Comparison of ENCODE assay signal across 28 cellular contexts in the genomic region with DNA sequence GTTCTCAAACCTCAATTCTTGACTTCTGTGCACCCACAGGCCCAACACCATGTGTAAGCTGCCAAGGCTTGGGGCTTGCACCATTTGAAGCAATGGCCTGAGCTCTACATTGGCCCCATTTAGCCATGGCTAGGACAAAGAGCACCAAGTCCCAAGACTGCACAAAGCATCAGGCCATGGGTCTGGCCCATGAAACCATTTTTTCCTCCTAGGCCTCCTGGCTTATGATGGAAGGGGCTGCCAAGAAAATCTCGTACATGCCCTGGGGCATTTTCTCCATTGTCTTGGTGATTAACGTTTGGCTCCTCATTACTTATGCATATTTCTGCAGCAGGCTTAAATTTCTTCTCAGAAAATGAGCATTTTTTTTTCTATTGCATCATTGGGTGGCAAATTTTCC.
"Had no signal": no experiment of that assay in that cellular context is flagged by ENCODE, and none has a peak within 500 bp of the region (broad histone marks: within the 10 kb centered on the region; RNA-seq: fewer than 3 reads in every experiment).

No MANE protein-coding gene starts in this region.

- H3K4me1 ChIP-seq: pancreas, psoas muscle, right lobe of liver, sigmoid colon, stomach, thyroid gland, tibial nerve, upper lobe of left lung, uterus had no signal

- H3K27me3 Mint-ChIP-seq: naive thymus-derived CD8-positive, alpha-beta T cell; natural killer cell treated with Interleukin-12 subunit alpha and Interleukin-12 subunit beta and Interleukin-15 and Interleukin-18, amount 100 ng/mL, for 72 hours; progenitor cell of endocrine pancreas; stimulated activated naive B cell treated with anti-CD40 and anti-IgM and Interleukin-4, amounts not matched to agents 10 μg/mL and 1 μg/mL and 100 μg/mL, for 72 hours; stimulated activated naive CD8-positive, alpha-beta T cell treated with anti-CD3 and anti-CD28 coated beads, Interleukin-15, Interleukin-2, amounts not matched to agents 100 ng/mL and 50 ng/mL, for 24 hours had no signal

- H3K27ac ChIP-seq: neutrophil, pancreas, psoas muscle, right lobe of liver, sigmoid colon, stomach, thoracic aorta, thyroid gland, tibial nerve, upper lobe of left lung, uterus had no signal

- H3K27ac Mint-ChIP-seq: naive thymus-derived CD8-positive, alpha-beta T cell; natural killer cell treated with Interleukin-12 subunit alpha and Interleukin-12 subunit beta and Interleukin-15 and Interleukin-18, amount 100 ng/mL, for 72 hours; nephron progenitor cell; progenitor cell of endocrine pancreas; stimulated activated effector memory CD8-positive, alpha-beta T cell treated with anti-CD3 and anti-CD28 coated beads, Interleukin-12 subunit alpha, Interleukin-12 subunit beta, amount 100 ng/mL, for 72 hours; stimulated activated naive B cell treated with anti-CD40 and anti-IgM and Interleukin-4, amounts not matched to agents 10 μg/mL and 1 μg/mL and 100 μg/mL, for 72 hours; stimulated activated naive CD8-positive, alpha-beta T cell treated with anti-CD3 and anti-CD28 coated beads, Interleukin-15, Interleukin-2, amounts not matched to agents 100 ng/mL and 50 ng/mL, for 24 hours had no signal

- H3K36me3 Mint-ChIP-seq: naive thymus-derived CD8-positive, alpha-beta T cell; stimulated activated effector memory CD8-positive, alpha-beta T cell treated with anti-CD3 and anti-CD28 coated beads, Interleukin-12 subunit alpha, Interleukin-12 subunit beta, amount 100 ng/mL, for 72 hours; stimulated activated naive B cell treated with anti-CD40 and anti-IgM and Interleukin-4, amounts not matched to agents 10 μg/mL and 1 μg/mL and 100 μg/mL, for 72 hours had no signal

- H3K36me3 ChIP-seq: neutrophil, pancreas, right lobe of liver, sigmoid colon, stomach, thoracic aorta, thyroid gland, tibial nerve, upper lobe of left lung, uterus had no signal

- DNase-seq: naive thymus-derived CD8-positive, alpha-beta T cell; nephron progenitor cell; nucleus accumbens; pancreas; psoas muscle; right cardiac atrium; right lobe of liver; sigmoid colon; small intestine; stimulated activated CD4-positive, alpha-beta T cell treated with anti-CD3 and anti-CD28 coated beads, Interleukin-15, amount 100 ng/mL, for 24 hours; stimulated activated CD4-positive, alpha-beta T cell treated with anti-CD3 and anti-CD28 coated beads, Interleukin-2, amount 100 ng/mL, for 24 hours; stimulated activated CD4-positive, alpha-beta T cell treated with anti-CD3 and anti-CD28 coated beads, Interleukin-2, amount 100 ng/mL, for 48 hours; stimulated activated CD4-positive, alpha-beta T cell treated with anti-CD3 and anti-CD28 coated beads, Interleukin-4, amount 100 ng/mL, for 24 hours; stimulated activated naive B cell treated with anti-CD40 and anti-IgM and Interleukin-4, amounts not matched to agents 10 μg/mL and 1 μg/mL and 100 μg/mL, for 72 hours; stimulated activated naive CD4-positive, alpha-beta T cell treated with Interleukin-2 at 50 U/mL for 16 hours; stomach; thyroid gland; trophoblast cell; upper lobe of left lung; uterus had no signal

- H3K4me3 Mint-ChIP-seq: naive thymus-derived CD8-positive, alpha-beta T cell; natural killer cell treated with Interleukin-12 subunit alpha and Interleukin-12 subunit beta and Interleukin-15 and Interleukin-18, amount 100 ng/mL, for 72 hours; nephron progenitor cell; neural crest cell; stimulated activated effector memory CD8-positive, alpha-beta T cell treated with anti-CD3 and anti-CD28 coated beads, Interleukin-12 subunit alpha, Interleukin-12 subunit beta, amount 100 ng/mL, for 72 hours; stimulated activated naive B cell treated with anti-CD40 and anti-IgM and Interleukin-4, amounts not matched to agents 10 μg/mL and 1 μg/mL and 100 μg/mL, for 72 hours; stimulated activated naive CD8-positive, alpha-beta T cell treated with anti-CD3 and anti-CD28 coated beads, Interleukin-15, Interleukin-2, amounts not matched to agents 100 ng/mL and 50 ng/mL, for 24 hours had no signal

- H3K27me3 ChIP-seq: neutrophil, pancreas, right lobe of liver, sigmoid colon, stomach, thyroid gland, tibial nerve, upper lobe of left lung, uterus had no signal

- H3K4me1 Mint-ChIP-seq: naive thymus-derived CD8-positive, alpha-beta T cell; neural crest cell; stimulated activated effector memory CD8-positive, alpha-beta T cell treated with anti-CD3 and anti-CD28 coated beads, Interleukin-12 subunit alpha, Interleukin-12 subunit beta, amount 100 ng/mL, for 72 hours; stimulated activated naive B cell treated with anti-CD40 and anti-IgM and Interleukin-4, amounts not matched to agents 10 μg/mL and 1 μg/mL and 100 μg/mL, for 72 hours had no signal

- ATAC-seq: naive thymus-derived CD8-positive, alpha-beta T cell; natural killer cell treated with Interleukin-12 subunit alpha and Interleukin-12 subunit beta and Interleukin-15 and Interleukin-18, amount 100 ng/mL, for 72 hours; pancreas; psoas muscle; right cardiac atrium; right lobe of liver; stimulated activated effector memory CD8-positive, alpha-beta T cell treated with anti-CD3 and anti-CD28 coated beads, Interleukin-12 subunit alpha, Interleukin-12 subunit beta, amount 100 ng/mL, for 72 hours; stimulated activated naive B cell treated with anti-CD40 and anti-IgM and Interleukin-4, amounts not matched to agents 10 μg/mL and 1 μg/mL and 100 μg/mL, for 72 hours had no signal

- H3K4me3 ChIP-seq: pancreas, psoas muscle, right lobe of liver, sigmoid colon, stomach, thoracic aorta, thyroid gland, tibial nerve, upper lobe of left lung, uterus had no signal

- H3K9me3 ChIP-seq: neutrophil, pancreas, psoas muscle, right lobe of liver, thoracic aorta, thyroid gland, uterus had no signal

- FAIRE-seq: pancreas, small intestine had no signal
